ENCODE assay signal across 24 cellular contexts in the genomic region with DNA sequence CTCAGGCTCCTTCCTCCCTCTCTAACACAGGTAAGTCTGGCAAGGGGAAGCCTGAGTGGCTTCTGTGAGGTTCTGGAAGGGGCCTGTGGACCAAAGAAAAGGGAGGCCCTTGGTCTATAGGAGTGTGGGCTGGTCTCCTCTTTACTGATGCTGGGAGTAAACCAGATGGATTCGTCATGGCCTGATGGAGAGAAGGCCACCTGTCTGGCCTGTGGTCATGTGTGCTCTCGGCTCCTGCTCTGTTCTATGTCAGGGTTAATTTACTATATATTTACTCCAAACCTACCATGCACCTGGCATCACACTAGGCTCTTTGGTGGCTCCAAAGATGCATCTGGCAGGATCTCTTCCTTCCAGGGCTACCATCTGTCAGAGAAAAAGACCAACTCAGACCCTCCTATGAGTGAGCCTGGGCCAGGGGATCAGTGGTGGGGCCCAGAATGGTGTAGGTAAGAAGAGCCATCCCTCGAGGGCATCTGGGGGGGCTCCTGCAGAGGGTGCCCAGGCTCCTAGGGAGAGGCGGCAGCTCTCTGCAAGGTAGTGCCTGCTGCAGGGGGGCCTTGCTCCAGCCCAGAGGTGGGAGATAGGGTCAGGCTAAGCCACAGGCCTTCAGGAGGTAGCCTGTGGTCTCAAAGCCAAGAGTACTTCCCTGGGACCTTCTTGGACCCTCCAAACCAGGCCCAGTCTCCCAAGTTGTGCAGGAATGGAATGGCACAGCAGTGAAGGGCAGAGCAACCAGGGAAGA.
DNase-seq lines count a peak whose midpoint lies in the region; ATAC-seq and TF ChIP-seq lines count a peak whose summit lies in the region.
"Had no signal": no experiment of that assay in that cellular context is flagged by ENCODE, and none has a peak within 500 bp of the region (broad histone marks: within the 10 kb centered on the region; RNA-seq: fewer than 3 reads in every experiment).

No MANE protein-coding gene starts in this region.

- peaks cover 3% of the 10 kb centered on the region for H3K36me3 Mint-ChIP-seq in endothelial cell (ENCODE audit: low read depth, unreplicated experiment)

- DNase-seq in NCI-H2171 treated with DMSO at 0.1 percent for 48 hours (lab: John Stamatoyannopoulos, UW) (peak; percentile 61), NCI-H2171 (lab: John Stamatoyannopoulos, UW) (no peak), H7 (peak; percentile 10), SHP77 (lab: John Stamatoyannopoulos, UW) (peak; percentile 50 to 76), sciatic nerve (ENCODE audit: low spot score) (peak; percentile 15), endothelial cell (ENCODE audit: low spot score) (no peak), NCI-H526 treated with DMSO at 0.1 percent for 48 hours (lab: John Stamatoyannopoulos, UW) (no peak)
- DNase-seq: activated CD4-positive, alpha-beta T cell treated with anti-CD3 and anti-CD28 coated beads, Interleukin-2, amount 50 U/mL, for 48 hours; activated CD8-positive, alpha-beta memory T cell treated with anti-CD3 and anti-CD28 coated beads, Interleukin-2, amount 50 U/mL, for 48 hours; activated naive CD8-positive, alpha-beta T cell treated with anti-CD3 and anti-CD28 coated beads, Interleukin-2, amount 10 ng/mL, durations not matched to agents 7 days and 5 days; caudate nucleus; CD8-positive, alpha-beta T cell; DMS53; foreskin fibroblast; midbrain; NCI-H1417; NCI-H2081 treated with DMSO at 0.1 percent for 48 hours; Peyer's patch; stimulated activated CD4-positive, alpha-beta T cell treated with anti-CD3 and anti-CD28 coated beads, Interleukin-2, amount 100 ng/mL, for 48 hours had no signal

- H3K4me3 Mint-ChIP-seq in endothelial cell (ENCODE audit: unreplicated experiment): no peak overlapping the region
- H3K4me3 Mint-ChIP-seq: CD8-positive, alpha-beta T cell had no signal

- no peaks in the 10 kb centered on the region for H3K36me3 ChIP-seq in H7 (replicated peaks; ENCODE audit: control insufficient read depth, insufficient read depth, low read length)
- H3K36me3 ChIP-seq: ascending aorta, Peyer's patch had no signal

- H3K9me3 Mint-ChIP-seq in endothelial cell (ENCODE audit: unreplicated experiment): no peaks in the 10 kb centered on the region
- H3K9me3 Mint-ChIP-seq: activated naive CD8-positive, alpha-beta T cell treated with anti-CD3 and anti-CD28 coated beads, Interleukin-2, amount 10 ng/mL, durations not matched to agents 7 days and 5 days; CD8-positive, alpha-beta T cell; naive thymus-derived CD8-positive, alpha-beta T cell had no signal

- peaks cover 5% of the 10 kb centered on the region for H3K27me3 Mint-ChIP-seq in endothelial cell (ENCODE audit: unreplicated experiment)

- no peaks in the 10 kb centered on the region for H3K27me3 ChIP-seq in H7 (ENCODE audit: control insufficient read depth, insufficient read depth, low read length)
- H3K27me3 ChIP-seq: ascending aorta, Peyer's patch had no signal

- no peak overlapping the region for H3K4me3 ChIP-seq in H7 (ENCODE audit: insufficient read depth, low read depth, low read length)
- H3K4me3 ChIP-seq: ascending aorta, Peyer's patch, smooth muscle cell had no signal

- H3K27ac Mint-ChIP-seq in endothelial cell (ENCODE audit: unreplicated experiment): no peak overlapping the region
- H3K27ac Mint-ChIP-seq: activated naive CD8-positive, alpha-beta T cell treated with anti-CD3 and anti-CD28 coated beads, Interleukin-2, amount 10 ng/mL, durations not matched to agents 7 days and 5 days had no signal

- ATAC-seq in sciatic nerve: no peak
- ATAC-seq in HG02981 (IDR thresholded peaks at IDR 0.05; ENCODE audit: unreplicated experiment): no peak
- ATAC-seq: esophagus mucosa had no signal

- no peak for TF ChIP-seq CTCF in endothelial cell (IDR thresholded peaks at IDR 0.05; ENCODE audit: unreplicated experiment)

- H3K4me1 Mint-ChIP-seq in endothelial cell (ENCODE audit: unreplicated experiment): peaks cover 38% of the 10 kb centered on the region

- intact Hi-C loops in sciatic nerve (cut with DNase I): no loop called here

Comparison
In these comparisons a context has a peak if more than half of its experiments do, and no peak if none do; other contexts are left out.
1. DNase-seq: peak in NCI-H2171 treated with DMSO at 0.1 percent for 48 hours (single experiment), H7 (single experiment), SHP77 (2 of 2) and sciatic nerve (single experiment); none in NCI-H2171 (single experiment), endothelial cell (single experiment) and NCI-H526 treated with DMSO at 0.1 percent for 48 hours (single experiment).